In the genomic region with DNA sequence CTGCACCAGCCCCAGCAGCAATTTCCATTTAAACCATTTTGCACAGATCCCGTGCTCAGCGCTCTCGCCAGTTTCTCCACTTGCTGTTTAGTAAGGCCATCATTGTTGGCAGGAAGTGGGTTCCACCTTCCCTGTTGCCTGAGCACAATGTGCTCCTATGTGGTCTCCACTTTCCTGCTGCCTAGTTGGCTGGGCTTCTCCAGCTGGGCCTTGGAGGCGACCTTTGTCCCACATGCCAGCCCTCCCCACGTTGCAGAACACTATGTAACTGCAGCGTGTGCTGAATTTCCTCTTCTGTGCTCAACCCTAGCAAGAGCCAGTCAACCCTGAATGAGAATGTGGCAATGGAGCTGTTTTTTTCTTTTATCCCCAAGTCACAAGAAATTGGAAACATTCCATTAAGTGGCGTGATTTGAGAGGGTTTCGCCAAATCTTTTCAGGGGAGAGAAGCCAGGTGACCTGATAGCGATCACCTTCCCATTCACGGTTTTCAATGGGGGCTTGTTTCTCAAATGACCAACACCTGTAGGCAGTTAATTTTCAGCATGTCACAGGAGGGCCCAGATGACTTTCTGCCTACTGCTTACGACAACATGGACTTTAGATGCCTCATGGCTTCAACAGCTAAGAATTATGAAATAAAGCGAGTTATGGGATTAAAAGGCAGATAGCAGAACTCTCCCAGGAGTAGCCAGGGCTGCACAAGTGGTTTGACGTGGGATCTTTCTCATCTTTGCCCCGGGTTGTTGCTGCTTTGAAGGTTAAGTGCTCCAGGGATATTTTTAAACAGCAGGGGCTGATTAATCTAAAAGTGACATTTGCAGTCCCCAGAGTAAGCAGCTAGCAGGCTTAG, we compare ENCODE assay signal across 8 cellular contexts. TPM values are rescaled to one million over a fixed set of nuclear protein-coding genes. Genes with fewer than 3 reads are reported as not detected.
DNase-seq lines count a peak whose midpoint lies in the region; ATAC-seq and TF ChIP-seq lines count a peak whose summit lies in the region.

A gene (plus strand): TSS at position 830 of the 853 bp plus-strand sequence. CDS start 22,819 bp downstream, outside the sequence.

- H3K4me1 ChIP-seq in duodenal mucosa (ENCODE audit: control insufficient read depth in 1 of 2, insufficient read depth in 2 of 2, low read length in 2 of 2) (peaks cover 67 to 72% of the 10 kb centered on the region in 2 donors), mucosa of descending colon (ENCODE audit: low read depth) (peaks cover 31% of the 10 kb centered on the region)

- H3K4me3 ChIP-seq in duodenal mucosa (ENCODE audit: low read depth in 1 of 2, low read length in 2 of 2): peak within 1 kb of the TSS; percentile 34 to 57
- no peak within 1 kb of the TSS for H3K4me3 ChIP-seq in mucosa of descending colon

- no peaks in the 10 kb centered on the region for H3K9me3 ChIP-seq in duodenal mucosa (ENCODE audit: control insufficient read depth in 1 of 2, low read length in 2 of 2)
- no peaks in the 10 kb centered on the region for H3K9me3 ChIP-seq in mucosa of descending colon

- CTCF ChIA-PET in activated CD4-positive, alpha-beta memory T cell treated with anti-CD3 and anti-CD28 coated beads for 36 hours (lab: Charles Lee): interaction anchor here (1.1 to 1.8 kb wide), 3 partner anchors 8 to 148 kb away, joined by 4 to 5 read pairs (median 4); a partner anchor contains a TSS
- CTCF ChIA-PET in activated CD4-positive, alpha-beta memory T cell treated with anti-CD3 and anti-CD28 coated beads, Interleukin-2, amount 10 ng/mL, durations not matched to agents 7 days and 5 days (lab: Charles Lee): interaction anchor here (0.6 to 1.7 kb wide), 2 partner anchors 154 to 278 kb away, joined by 3 read pairs; no protein-coding TSS in a partner anchor

- TF ChIP-seq CTCF in mucosa of descending colon (IDR thresholded peaks at IDR 0.05): no peak
- no peak for TF ChIP-seq CTCF in type B pancreatic cell (conservative IDR thresholded peaks at IDR 0.05)

- H3K27ac Mint-ChIP-seq in activated CD4-positive, alpha-beta memory T cell treated with anti-CD3 and anti-CD28 coated beads for 36 hours: no peak within 1 kb of the TSS
- no peak within 1 kb of the TSS for H3K27ac Mint-ChIP-seq in activated CD4-positive, alpha-beta memory T cell treated with anti-CD3 and anti-CD28 coated beads, Interleukin-2, amount 10 ng/mL, durations not matched to agents 7 days and 5 days
- H3K27ac Mint-ChIP-seq in type B pancreatic cell: peak within 1 kb of the TSS; percentile 65

- no peaks in the 10 kb centered on the region for H3K9me3 Mint-ChIP-seq in activated CD4-positive, alpha-beta memory T cell treated with anti-CD3 and anti-CD28 coated beads for 36 hours
- H3K9me3 Mint-ChIP-seq in activated CD4-positive, alpha-beta memory T cell treated with anti-CD3 and anti-CD28 coated beads, Interleukin-2, amount 10 ng/mL, durations not matched to agents 7 days and 5 days: no peaks in the 10 kb centered on the region
- no peaks in the 10 kb centered on the region for H3K9me3 Mint-ChIP-seq in type B pancreatic cell

- H3K27me3 ChIP-seq in duodenal mucosa (ENCODE audit: control insufficient read depth in 1 of 2, insufficient read depth in 2 of 2, low read length in 2 of 2): no peaks in the 10 kb centered on the region

- peaks cover 13% of the 10 kb centered on the region for H3K4me1 Mint-ChIP-seq in activated CD4-positive, alpha-beta memory T cell treated with anti-CD3 and anti-CD28 coated beads for 36 hours (ENCODE audit: low read depth)
- peaks cover 6% of the 10 kb centered on the region for H3K4me1 Mint-ChIP-seq in activated CD4-positive, alpha-beta memory T cell treated with anti-CD3 and anti-CD28 coated beads, Interleukin-2, amount 10 ng/mL, durations not matched to agents 7 days and 5 days
- H3K4me1 Mint-ChIP-seq in type B pancreatic cell (ENCODE audit: unreplicated experiment): peaks cover 40% of the 10 kb centered on the region

- POLR2A ChIA-PET in activated CD4-positive, alpha-beta memory T cell treated with anti-CD3 and anti-CD28 coated beads for 36 hours (lab: Charles Lee): no interaction called here
- POLR2A ChIA-PET in activated CD4-positive, alpha-beta memory T cell treated with anti-CD3 and anti-CD28 coated beads, Interleukin-2, amount 10 ng/mL, durations not matched to agents 7 days and 5 days (lab: Charles Lee): no interaction called here

- ATAC-seq in mucosa of descending colon: peak; percentile 76
- no peak for ATAC-seq in HG03135 (IDR thresholded peaks at IDR 0.05; ENCODE audit: unreplicated experiment)

- intact Hi-C loops in activated CD4-positive, alpha-beta memory T cell treated with anti-CD3 and anti-CD28 coated beads for 36 hours (cut with micrococcal nuclease): no loop called here
- intact Hi-C loops in mucosa of descending colon (cut with DNase I, micrococcal nuclease): no loop called here

- peak within 1 kb of the TSS; percentile 3 to 48 for H3K9ac ChIP-seq in duodenal mucosa (ENCODE audit: low read depth in 1 of 2, low read length in 2 of 2)

- no peaks in the 10 kb centered on the region for H3K36me3 Mint-ChIP-seq in activated CD4-positive, alpha-beta memory T cell treated with anti-CD3 and anti-CD28 coated beads for 36 hours
- H3K36me3 Mint-ChIP-seq in activated CD4-positive, alpha-beta memory T cell treated with anti-CD3 and anti-CD28 coated beads, Interleukin-2, amount 10 ng/mL, durations not matched to agents 7 days and 5 days (ENCODE audit: low read depth): no peaks in the 10 kb centered on the region
- H3K36me3 Mint-ChIP-seq in type B pancreatic cell: no peaks in the 10 kb centered on the region

- peak within 1 kb of the TSS; percentile 77 for H3K27ac ChIP-seq in duodenal mucosa (ENCODE audit: low read depth, low read length)

- H3K36me3 ChIP-seq in duodenal mucosa (ENCODE audit: control insufficient read depth in 1 of 2, insufficient read depth in 2 of 2, low read length in 2 of 2) (no peaks in the 10 kb centered on the region), mucosa of descending colon (ENCODE audit: low read depth) (no peaks in the 10 kb centered on the region)

- H3K27me3 Mint-ChIP-seq in activated CD4-positive, alpha-beta memory T cell treated with anti-CD3 and anti-CD28 coated beads for 36 hours: no peaks in the 10 kb centered on the region
- H3K27me3 Mint-ChIP-seq in activated CD4-positive, alpha-beta memory T cell treated with anti-CD3 and anti-CD28 coated beads, Interleukin-2, amount 10 ng/mL, durations not matched to agents 7 days and 5 days: no peaks in the 10 kb centered on the region
- H3K27me3 Mint-ChIP-seq in type B pancreatic cell: no peaks in the 10 kb centered on the region

- DNase-seq in activated CD4-positive, alpha-beta memory T cell treated with anti-CD3 and anti-CD28 coated beads for 36 hours: no peak
- no peak for DNase-seq in activated CD4-positive, alpha-beta memory T cell treated with anti-CD3 and anti-CD28 coated beads, Interleukin-2, amount 10 ng/mL, durations not matched to agents 7 days and 5 days
- DNase-seq in mucosa of descending colon (peak; percentile 65 to 79 (median 73)), type B pancreatic cell (ENCODE audit: extremely low spot score, unreplicated experiment) (no peak), RPMI8226 (no peak), NCI-H446 (lab: John Stamatoyannopoulos, UW) (no peak)

- H3K4me3 Mint-ChIP-seq in activated CD4-positive, alpha-beta memory T cell treated with anti-CD3 and anti-CD28 coated beads for 36 hours: no peak within 1 kb of the TSS
- H3K4me3 Mint-ChIP-seq in activated CD4-positive, alpha-beta memory T cell treated with anti-CD3 and anti-CD28 coated beads, Interleukin-2, amount 10 ng/mL, durations not matched to agents 7 days and 5 days: no peak within 1 kb of the TSS
- H3K4me3 Mint-ChIP-seq in type B pancreatic cell: peak within 1 kb of the TSS; percentile 69

RNA-seq across cellular contexts. Expression of the gene that starts here (rescaled TPM):
- 10 to 100 TPM; 11.1 to 12.7 TPM for total RNA-seq in activated CD4-positive, alpha-beta memory T cell treated with anti-CD3 and anti-CD28 coated beads for 36 hours
- 10 to 100 TPM in 1 of 2 experiments, 1 to 10 TPM in 1; 9.7 to 12.2 TPM for total RNA-seq in activated CD4-positive, alpha-beta memory T cell treated with anti-CD3 and anti-CD28 coated beads, Interleukin-2, amount 10 ng/mL, durations not matched to agents 7 days and 5 days
- total RNA-seq in mucosa of descending colon (100 to 1,000 TPM in 1 of 3 donors, 10 to 100 TPM in 2; 54.4 to 155 (median 66.3) TPM), type B pancreatic cell (ENCODE audit: low replicate concordance) (14.6 and 22.7 TPM in 2 replicates)

Comparison
In these comparisons a context has a peak if more than half of its experiments do, and no peak if none do; other contexts are left out.
1. DNase-seq: peak in mucosa of descending colon (3 of 3); none in activated CD4-positive, alpha-beta memory T cell treated with anti-CD3 and anti-CD28 coated beads for 36 hours (single experiment), activated CD4-positive, alpha-beta memory T cell treated with anti-CD3 and anti-CD28 coated beads, Interleukin-2, amount 10 ng/mL, durations not matched to agents 7 days and 5 days (single experiment), type B pancreatic cell (single experiment), RPMI8226 (single experiment) and NCI-H446 (0 of 2).